In genomic region chr6:56537223-56537770, GRCh38 we compare ENCODE assay signal across 1 cellular context.
TF ChIP-seq lines count a peak whose summit lies in the region.

No MANE protein-coding gene starts in this region.

TF ChIP-seq in GM12878, 131 proteins besides CTCF, POLR2A, EP300 and RAD21 (continued from another document):
- no peak for TF ChIP-seq ATF2 (IDR thresholded peaks at IDR 0.05; ENCODE audit: low read length)
- TF ChIP-seq RB1 (IDR thresholded peaks at IDR 0.05; ENCODE audit: borderline replicate concordance): no peak
- TF ChIP-seq BCLAF1 (IDR thresholded peaks at IDR 0.05): no peak
- no peak for TF ChIP-seq FOS (IDR thresholded peaks at IDR 0.05; ENCODE audit: borderline replicate concordance, extremely low read depth, insufficient read length)
- TF ChIP-seq LARP7 (IDR thresholded peaks at IDR 0.05): no peak
- TF ChIP-seq BCL3 (IDR thresholded peaks at IDR 0.05; ENCODE audit: borderline replicate concordance, insufficient read depth, low read depth, low read length, poor library complexity, severe bottlenecking): no peak
- TF ChIP-seq ATF7 (IDR thresholded peaks at IDR 0.05; ENCODE audit: low read depth): no peak
- TF ChIP-seq HCFC1 (IDR thresholded peaks at IDR 0.05; ENCODE audit: low read length): no peak
- no peak for TF ChIP-seq SMAD1 (IDR thresholded peaks at IDR 0.05; ENCODE audit: low read depth, partially characterized antibody)
- no peak for TF ChIP-seq YBX1 (IDR thresholded peaks at IDR 0.05)
- no peak for TF ChIP-seq ZBTB4 (CRISPR knock-in tag; IDR thresholded peaks at IDR 0.05)
- TF ChIP-seq E4F1 (IDR thresholded peaks at IDR 0.05; ENCODE audit: borderline replicate concordance, partially characterized antibody): no peak
